Comparison of ENCODE assay signal across 21 cellular contexts in genomic region chr3:18033581-18033980, GRCh38.
"Had no signal": no experiment of that assay in that cellular context is flagged by ENCODE, and none has a peak within 500 bp of the region (broad histone marks: within the 10 kb centered on the region; RNA-seq: fewer than 3 reads in every experiment).

No MANE protein-coding gene starts in this region.

- H3K9me3 ChIP-seq: adrenal gland, colonic mucosa had no signal

- H3K4me1 ChIP-seq: adrenal gland, colonic mucosa had no signal

- DNase-seq: activated B cell treated with CpG ODN at 0.5 μM for 24 hours; activated CD4-positive, alpha-beta memory T cell treated with anti-CD3 and anti-CD28 coated beads for 36 hours; activated CD4-positive, alpha-beta T cell treated with anti-CD3 and anti-CD28 coated beads for 4 hours; activated CD4-positive, alpha-beta T cell treated with anti-CD3 and anti-CD28 coated beads, Interleukin-2, amount 50 U/mL, for 1 hour; activated CD4-positive, CD25-positive, alpha-beta regulatory T cell treated with anti-CD3 and anti-CD28 coated beads, Interleukin-2, amount 50 U/mL, for 72 hours; activated CD8-positive, alpha-beta memory T cell treated with anti-CD3 and anti-CD28 coated beads, Interleukin-2, amount 50 U/mL, for 4 hours; activated gamma-delta T cell treated with Interleukin-2 at 50 U/mL for 16 hours; activated naive CD4-positive, alpha-beta T cell treated with anti-CD3 and anti-CD28 coated beads for 36 hours; activated T-cell treated with anti-CD3 and anti-CD28 coated beads for 4 hours; activated T-cell treated with anti-CD3 and anti-CD28 coated beads, Interleukin-2, amount 50 U/mL, for 4 hours; adrenal gland; central memory CD4-positive, alpha-beta T cell; colonic mucosa; NCI-H226; NCI-H524 treated with DMSO at 0.1 percent for 48 hours; OCI-M1; Right ventricle myocardium superior; SW 1271; T-helper 1 cell; T-helper 2 cell; T-helper 9 cell had no signal

- H3K27me3 ChIP-seq: adrenal gland, colonic mucosa had no signal

- H3K36me3 ChIP-seq: adrenal gland, colonic mucosa had no signal

- H3K4me3 ChIP-seq: adrenal gland, colonic mucosa had no signal
